ENCODE assay signal across 12 cellular contexts in genomic region chr10:97356318-97356914, GRCh38. TPM values are rescaled to one million over a fixed set of nuclear protein-coding genes. Genes with fewer than 3 reads are reported as not detected.
DNase-seq lines count a peak whose midpoint lies in the region; ATAC-seq and TF ChIP-seq lines count a peak whose summit lies in the region.
"Had no signal": no experiment of that assay in that cellular context is flagged by ENCODE, and none has a peak within 500 bp of the region (broad histone marks: within the 10 kb centered on the region; RNA-seq: fewer than 3 reads in every experiment).

No MANE protein-coding gene starts in this region.

- intact Hi-C loops in natural killer cell (cut with micrococcal nuclease) (loop anchor here (1.0 to 2.0 kb wide), 3 partner anchors 22 to 78 kb away; partner anchors contain the start of genes FRAT2 and RRP12), cardiac septum (cut with DNase I) (no loop called here), gastrocnemius medialis (cut with DNase I; ENCODE audit: low total_unique reads) (no loop called here)

- TF ChIP-seq CTCF in HL-60 (IDR thresholded peaks at IDR 0.05; ENCODE audit: insufficient read depth, low read length) (no peak), natural killer cell (IDR thresholded peaks at IDR 0.05) (peak; percentile 16), gastrocnemius medialis (IDR thresholded peaks at IDR 0.05 in 4 of 5, conservative IDR thresholded peaks at IDR 0.05 in 1 of 5) (no peak)

- no peaks in the 10 kb centered on the region for H3K27me3 Mint-ChIP-seq in activated T-helper 17 cell treated with anti-CD3 and anti-CD28 coated beads, Interleukin-2, amount 50 U/mL, for 72 hours
- H3K27me3 Mint-ChIP-seq in natural killer cell (ENCODE audit: low read depth in 2 of 2): no peaks in the 10 kb centered on the region
- H3K27me3 Mint-ChIP-seq: CD4-positive, alpha-beta T cell had no signal

- DNase-seq in HL-60 (ENCODE audit: low read depth in 1 of 2, low spot score in 1 of 2): no peak
- peak; percentile 73 for DNase-seq in natural killer cell
- no peak for DNase-seq in cardiac septum (ENCODE audit: low spot score)
- DNase-seq in caudate nucleus (lab: John Stamatoyannopoulos, UW): no peak
- DNase-seq in gastrocnemius medialis: no peak
- DNase-seq in activated gamma-delta T cell (lab: John Stamatoyannopoulos, UW): no peak
- DNase-seq: activated T-cell treated with anti-CD3 and anti-CD28 coated beads, Interleukin-2, amount 50 U/mL, for 1 hour; GOT3 had no signal

- peak overlapping the region; percentile 80 to 100 (median 99) for H3K27ac ChIP-seq in BLaER1 treated with 17β-estradiol and CSF1 and Interleukin-3, amounts not matched to agents 10 nM and 100 nM
- H3K27ac ChIP-seq in HL-60 (replicated peaks) (peak overlapping the region; percentile 7), caudate nucleus (ENCODE audit: low read depth, low read length) (no peak overlapping the region), gastrocnemius medialis (peak overlapping the region in 1 of 4 donors; percentile 22)
- H3K27ac ChIP-seq: gastroesophageal sphincter had no signal

- in situ Hi-C loops in gastrocnemius medialis (cut with MboI; ENCODE audit: low sequenced_read_pairs in 4 of 4): loop anchor here in 1 of 4 donors (10.0 kb wide), 1 partner anchor 72 kb away; no protein-coding TSS in a partner anchor

- H3K9me3 ChIP-seq in BLaER1 treated with 17β-estradiol and CSF1 and Interleukin-3, amounts not matched to agents 10 nM and 100 nM (replicated peaks in 1 of 11): no peaks in the 10 kb centered on the region
- H3K9me3 ChIP-seq in gastrocnemius medialis: no peaks in the 10 kb centered on the region
- H3K9me3 ChIP-seq: gastroesophageal sphincter had no signal

- H3K9ac ChIP-seq in BLaER1 treated with 17β-estradiol and CSF1 and Interleukin-3, amounts not matched to agents 10 nM and 100 nM: peak overlapping the region; percentile 66 to 79 (median 75)

- peak overlapping the region; percentile 59 to 83 (median 75) for H3K4me2 ChIP-seq in BLaER1 treated with 17β-estradiol and CSF1 and Interleukin-3, amounts not matched to agents 10 nM and 100 nM

- peaks cover 30 to 100% (median 90%) of the 10 kb centered on the region in 11 experiments for H3K36me3 ChIP-seq in BLaER1 treated with 17β-estradiol and CSF1 and Interleukin-3, amounts not matched to agents 10 nM and 100 nM
- peaks cover 0 to 75% of the 10 kb centered on the region in 2 donors for H3K36me3 ChIP-seq in gastrocnemius medialis

- no peaks in the 10 kb centered on the region for H3K27me3 ChIP-seq in BLaER1 treated with 17β-estradiol and CSF1 and Interleukin-3, amounts not matched to agents 10 nM and 100 nM
- H3K27me3 ChIP-seq in HL-60 (ENCODE audit: insufficient read depth, poor library complexity, severe bottlenecking) (no peaks in the 10 kb centered on the region), gastrocnemius medialis (no peaks in the 10 kb centered on the region)
- H3K27me3 ChIP-seq: gastroesophageal sphincter had no signal

- peaks cover 5% of the 10 kb centered on the region for H3K4me1 Mint-ChIP-seq in activated T-helper 17 cell treated with anti-CD3 and anti-CD28 coated beads, Interleukin-2, amount 50 U/mL, for 72 hours
- peaks cover 17% of the 10 kb centered on the region in 2 donors for H3K4me1 Mint-ChIP-seq in natural killer cell

- no peaks in the 10 kb centered on the region for H3K9me3 Mint-ChIP-seq in activated T-helper 17 cell treated with anti-CD3 and anti-CD28 coated beads, Interleukin-2, amount 50 U/mL, for 72 hours
- no peaks in the 10 kb centered on the region for H3K9me3 Mint-ChIP-seq in natural killer cell
- H3K9me3 Mint-ChIP-seq: CD4-positive, alpha-beta T cell had no signal

- no peak for TF ChIP-seq POLR2A in gastrocnemius medialis (IDR thresholded peaks at IDR 0.05)

- no peak overlapping the region for H3K4me3 Mint-ChIP-seq in activated T-helper 17 cell treated with anti-CD3 and anti-CD28 coated beads, Interleukin-2, amount 50 U/mL, for 72 hours
- H3K4me3 Mint-ChIP-seq in natural killer cell: peak overlapping the region; percentile 64
- H3K4me3 Mint-ChIP-seq: CD4-positive, alpha-beta T cell had no signal

- H3K4me3 ChIP-seq in BLaER1 treated with 17β-estradiol and CSF1 and Interleukin-3, amounts not matched to agents 10 nM and 100 nM: no peak overlapping the region
- H3K4me3 ChIP-seq in HL-60 (replicated peaks; ENCODE audit: insufficient read depth, low read length) (no peak overlapping the region), gastrocnemius medialis (no peak overlapping the region)
- H3K4me3 ChIP-seq: gastroesophageal sphincter had no signal

- ATAC-seq in activated T-helper 17 cell treated with anti-CD3 and anti-CD28 coated beads, Interleukin-2, amount 50 U/mL, for 72 hours (replicated peaks): no peak
- ATAC-seq in natural killer cell: peak; percentile 91 to 93 (median 92)
- no peak for ATAC-seq in gastrocnemius medialis

- peaks cover 26 to 82% (median 66%) of the 10 kb centered on the region in 10 experiments for H3K4me1 ChIP-seq in BLaER1 treated with 17β-estradiol and CSF1 and Interleukin-3, amounts not matched to agents 10 nM and 100 nM
- peaks cover 2 to 8% of the 10 kb centered on the region in 2 donors for H3K4me1 ChIP-seq in gastrocnemius medialis

- H4K20me1 ChIP-seq in BLaER1 treated with 17β-estradiol and CSF1 and Interleukin-3, amounts not matched to agents 10 nM and 100 nM: no peaks in the 10 kb centered on the region

- H3K36me3 Mint-ChIP-seq in activated T-helper 17 cell treated with anti-CD3 and anti-CD28 coated beads, Interleukin-2, amount 50 U/mL, for 72 hours (ENCODE audit: low read depth): peaks cover 84% of the 10 kb centered on the region
- no peaks in the 10 kb centered on the region for H3K36me3 Mint-ChIP-seq in natural killer cell

- H3K27ac Mint-ChIP-seq in activated T-helper 17 cell treated with anti-CD3 and anti-CD28 coated beads, Interleukin-2, amount 50 U/mL, for 72 hours: peak overlapping the region; percentile 11
- peak overlapping the region; percentile 82 to 89 for H3K27ac Mint-ChIP-seq in natural killer cell
- H3K27ac Mint-ChIP-seq: CD4-positive, alpha-beta T cell had no signal

RNA-seq across cellular contexts. Expression of gene FRAT2, which starts 21.9 kb away (rescaled TPM):
- total RNA-seq in activated T-helper 17 cell treated with anti-CD3 and anti-CD28 coated beads, Interleukin-2, amount 50 U/mL, for 72 hours: 1 to 10 TPM; 4.7 to 9.7 TPM
- total RNA-seq in natural killer cell (10 to 100 TPM; 18.7 to 23.4 (median 22.2) TPM), cardiac septum (4.8 TPM), gastrocnemius medialis (10 to 100 TPM in 3 of 4 donors, 1 to 10 TPM in 1; 9.3 to 28.7 (median 20.5) TPM)

RNA-seq across cellular contexts. Expression of gene FRAT1, which starts 37.3 kb away (rescaled TPM):
- total RNA-seq in activated T-helper 17 cell treated with anti-CD3 and anti-CD28 coated beads, Interleukin-2, amount 50 U/mL, for 72 hours: 1 to 10 TPM; 1.5 to 3.7 TPM
- total RNA-seq in natural killer cell (10 to 100 TPM; 26.0 to 45.0 (median 32.1) TPM), cardiac septum (1.6 TPM), gastrocnemius medialis (1 to 10 TPM; 1.7 to 7.6 (median 3.2) TPM)

RNA-seq across cellular contexts. Expression of gene RRP12, which starts 44.7 kb away (rescaled TPM):
- total RNA-seq in activated T-helper 17 cell treated with anti-CD3 and anti-CD28 coated beads, Interleukin-2, amount 50 U/mL, for 72 hours: 10 to 100 TPM; 29.6 to 61.9 TPM
- total RNA-seq in natural killer cell (100 to 1,000 TPM in 1 of 3 donors, 10 to 100 TPM in 2; 60.1 to 234 (median 79.2) TPM), cardiac septum (23.5 TPM), gastrocnemius medialis (10 to 100 TPM; 41.9 to 61.4 (median 49.9) TPM)

Comparison
In these comparisons a context has a peak if more than half of its experiments do, and no peak if none do; other contexts are left out.
1. ATAC-seq: peak in natural killer cell (3 of 3); none in activated T-helper 17 cell treated with anti-CD3 and anti-CD28 coated beads, Interleukin-2, amount 50 U/mL, for 72 hours (single experiment) and gastrocnemius medialis (0 of 2).